11 cellular contexts compared by ENCODE assay signal in genomic region chr21:43868461-43868860, GRCh38. TPM values are rescaled to one million over a fixed set of nuclear protein-coding genes. Genes with fewer than 3 reads are reported as not detected.
DNase-seq lines count a peak whose midpoint lies in the region; ATAC-seq and TF ChIP-seq lines count a peak whose summit lies in the region.
"Had no signal": no experiment of that assay in that cellular context is flagged by ENCODE, and none has a peak within 500 bp of the region (broad histone marks: within the 10 kb centered on the region; RNA-seq: fewer than 3 reads in every experiment).

No MANE protein-coding gene starts in this region.

- no peak for TF ChIP-seq POLR2A in Peyer's patch (IDR thresholded peaks at IDR 0.05)
- TF ChIP-seq POLR2A in stomach (IDR thresholded peaks at IDR 0.05) = no peak

- H3K9me3 ChIP-seq in Peyer's patch (no peaks in the 10 kb centered on the region), stomach (no peaks in the 10 kb centered on the region)

- no peaks in the 10 kb centered on the region for H3K27me3 ChIP-seq in Peyer's patch
- no peaks in the 10 kb centered on the region for H3K27me3 ChIP-seq in foreskin keratinocyte
- no peaks in the 10 kb centered on the region for H3K27me3 ChIP-seq in stomach

- peaks cover 7 to 16% of the 10 kb centered on the region in 2 donors for H3K36me3 Mint-ChIP-seq in activated T-cell treated with anti-CD3 and anti-CD28 coated beads, Interleukin-2, amount 50 U/mL, for 72 hours (ENCODE audit: insufficient read depth in 2 of 2)

- DNase-seq in activated T-cell treated with anti-CD3 and anti-CD28 coated beads, Interleukin-2, amount 50 U/mL, for 72 hours = no peak
- no peak for DNase-seq in activated T-cell treated with anti-CD3 and anti-CD28 coated beads, Interleukin-2, amount 50 U/mL, for 1 hour
- no peak for DNase-seq in Peyer's patch
- peak in 1 of 2 donors; percentile 40 for DNase-seq in foreskin keratinocyte
- peak; percentile 57 for DNase-seq in stomach
- DNase-seq in NCI-H526 (lab: John Stamatoyannopoulos, UW) = no peak
- no peak for DNase-seq in NCI-H1048 (lab: John Stamatoyannopoulos, UW)
- DNase-seq: amniotic stem cell, GDM1 had no signal

- no peaks in the 10 kb centered on the region for H3K27me3 Mint-ChIP-seq in activated T-cell treated with anti-CD3 and anti-CD28 coated beads, Interleukin-2, amount 50 U/mL, for 72 hours (ENCODE audit: low read depth)

- H3K4me1 Mint-ChIP-seq in activated T-cell treated with anti-CD3 and anti-CD28 coated beads, Interleukin-2, amount 50 U/mL, for 72 hours (ENCODE audit: low read depth) = peaks cover 70% of the 10 kb centered on the region

- no peak overlapping the region for H3K27ac Mint-ChIP-seq in activated T-cell treated with anti-CD3 and anti-CD28 coated beads, Interleukin-2, amount 50 U/mL, for 72 hours

- H3K4me1 ChIP-seq in Peyer's patch = peaks cover 0 to 34% (median 0%) of the 10 kb centered on the region in 4 donors
- H3K4me1 ChIP-seq in foreskin keratinocyte = peaks cover 4% of the 10 kb centered on the region
- H3K4me1 ChIP-seq in stomach = peaks cover 24 to 51% (median 37%) of the 10 kb centered on the region in 4 donors

- WGBS in stomach, 5 donors = 43 to 69% (median 57%) methylated on average over 6 of the region's 6 CpGs

- H3K4me3 ChIP-seq in Peyer's patch = peak overlapping the region in 2 of 4 donors; percentile 80 to 96
- no peak overlapping the region for H3K4me3 ChIP-seq in stomach

- no peak for TF ChIP-seq EP300 in stomach (IDR thresholded peaks at IDR 0.05)

- H3K36me3 ChIP-seq in Peyer's patch (peaks cover 0 to 13% (median 0%) of the 10 kb centered on the region in 3 donors), stomach (peaks cover 0 to 21% (median 9%) of the 10 kb centered on the region in 4 donors)

- intact Hi-C loops in stomach (cut with DNase I; ENCODE audit: low total_unique reads) = no loop called here

- no peak for ATAC-seq in activated T-cell treated with anti-CD3 and anti-CD28 coated beads, Interleukin-2, amount 50 U/mL, for 72 hours (replicated peaks in 1 of 2)
- ATAC-seq in foreskin keratinocyte (peak; percentile 51), HG02870 (IDR thresholded peaks at IDR 0.05; ENCODE audit: unreplicated experiment) (no peak)

- peak overlapping the region; percentile 15 to 89 for H3K4me3 Mint-ChIP-seq in activated T-cell treated with anti-CD3 and anti-CD28 coated beads, Interleukin-2, amount 50 U/mL, for 72 hours

- H3K9me3 Mint-ChIP-seq in activated T-cell treated with anti-CD3 and anti-CD28 coated beads, Interleukin-2, amount 50 U/mL, for 72 hours = no peaks in the 10 kb centered on the region

- TF ChIP-seq CTCF in Peyer's patch (IDR thresholded peaks at IDR 0.05) (no peak), foreskin keratinocyte (conservative IDR thresholded peaks at IDR 0.05) (no peak), stomach (IDR thresholded peaks at IDR 0.05) (no peak)

- H3K27ac ChIP-seq in Peyer's patch (peak overlapping the region in 3 of 4 donors; percentile 95 to 99 (median 99)), foreskin keratinocyte (no peak overlapping the region), stomach (peak overlapping the region; percentile 13 to 97 (median 35))
- H3K27ac ChIP-seq: parathyroid adenoma had no signal

RNA-seq across cellular contexts. Expression of gene AGPAT3, which starts 3.4 kb away (rescaled TPM):
- 10 to 100 TPM; 86.1 to 87.1 TPM for total RNA-seq in activated T-cell treated with anti-CD3 and anti-CD28 coated beads, Interleukin-2, amount 50 U/mL, for 72 hours
- total RNA-seq in Peyer's patch (100 to 1,000 TPM in 3 of 4 donors, 10 to 100 TPM in 1; 63.5 to 225 (median 161) TPM), foreskin keratinocyte (40.3 and 41.6 TPM in 2 replicates), stomach (10 to 100 TPM; 35.0 to 83.1 (median 41.5) TPM)
- polyA plus RNA-seq in foreskin keratinocyte (18.6 and 21.0 TPM in 2 replicates), stomach (10 to 100 TPM in 2 of 3 donors, 1 to 10 TPM in 1; 9.9 to 16.1 (median 10.4) TPM)
